ENCODE assay signal across 1 cellular context in genomic region chr17:43367588-43368242, GRCh38.
TF ChIP-seq lines count a peak whose summit lies in the region.

No MANE protein-coding gene starts in this region.

TF ChIP-seq in GM23338, 12 proteins besides CTCF, POLR2A, EP300 and RAD21 (continued from another document):
- TF ChIP-seq REST (IDR thresholded peaks at IDR 0.05; ENCODE audit: unreplicated experiment) (no peak), STAT1 (IDR thresholded peaks at IDR 0.05; ENCODE audit: unreplicated experiment) (no peak)
